14 cellular contexts compared by ENCODE assay signal in genomic region chr12:64656429-64656828, GRCh38. TPM values are rescaled to one million over a fixed set of nuclear protein-coding genes. Genes with fewer than 3 reads are reported as not detected.
DNase-seq lines count a peak whose midpoint lies in the region; ATAC-seq and TF ChIP-seq lines count a peak whose summit lies in the region.
"Had no signal": no experiment of that assay in that cellular context is flagged by ENCODE, and none has a peak within 500 bp of the region (broad histone marks: within the 10 kb centered on the region; RNA-seq: fewer than 3 reads in every experiment).

No MANE protein-coding gene starts in this region.

- no peak for TF ChIP-seq POLR2A in spleen (IDR thresholded peaks at IDR 0.05)

- no peak for ATAC-seq in psoas muscle
- ATAC-seq: SK-N-SH treated with all-trans-retinoic acid at 6 μM for 48 hours had no signal

- H3K27ac ChIP-seq in VCaP (peak overlapping the region; percentile 95), spleen (peak overlapping the region in 6 of 8 donors; percentile 5 to 74 (median 24)), psoas muscle (no peak overlapping the region)

- peaks cover 15 to 100% (median 75%) of the 10 kb centered on the region in 6 donors for H3K4me1 ChIP-seq in spleen
- peaks cover 7% of the 10 kb centered on the region for H3K4me1 ChIP-seq in psoas muscle

- 71 to 85% (median 81%) methylated on average over 1 of the region's 1 CpG for WGBS in spleen, 5 donors
- WGBS in psoas muscle, 3 donors = 77 to 86% (median 83%) methylated on average over 1 of the region's 1 CpG

- TF ChIP-seq CTCF in VCaP (conservative IDR thresholded peaks at IDR 0.05) = no peak
- TF ChIP-seq CTCF in fibroblast of villous mesenchyme (IDR thresholded peaks at IDR 0.05; ENCODE audit: insufficient read depth, low read depth, low read length) = no peak
- no peak for TF ChIP-seq CTCF in spleen (IDR thresholded peaks at IDR 0.05 in 8 of 11, conservative IDR thresholded peaks at IDR 0.05 in 3 of 11)
- no peak for TF ChIP-seq CTCF in psoas muscle (IDR thresholded peaks at IDR 0.05)

- intact Hi-C loops in spleen (cut with DNase I; ENCODE audit: low total_unique reads) (no loop called here), psoas muscle (cut with DNase I) (no loop called here)

- no peaks in the 10 kb centered on the region for H3K27me3 ChIP-seq in spleen (replicated peaks in 1 of 7)
- H3K27me3 ChIP-seq in psoas muscle (ENCODE audit: insufficient read depth in 3 of 3, low read length in 2 of 3) = no peaks in the 10 kb centered on the region

- H3K4me3 ChIP-seq in fibroblast of villous mesenchyme (ENCODE audit: low read depth, low read length) (no peak overlapping the region), spleen (no peak overlapping the region), psoas muscle (no peak overlapping the region)

- H3K9me3 ChIP-seq in spleen (no peaks in the 10 kb centered on the region), psoas muscle (no peaks in the 10 kb centered on the region)

- peak; percentile 16 for DNase-seq in HT-29 (ENCODE audit: low spot score)
- DNase-seq in fibroblast of villous mesenchyme (ENCODE audit: low read depth) = peak; percentile 77
- no peak for DNase-seq in spleen
- DNase-seq in DMS153 (lab: John Stamatoyannopoulos, UW) = no peak
- DNase-seq in NCI-H2196 treated with DMSO at 0.1 percent for 48 hours (lab: John Stamatoyannopoulos, UW; ENCODE audit: unreplicated experiment) = no peak
- no peak for DNase-seq in psoas muscle
- DNase-seq: activated CD4-positive, alpha-beta T cell treated with anti-CD3 and anti-CD28 coated beads for 4 hours; DMS79 treated with DMSO at 0.1 percent for 48 hours; H9; NCI-H1436; occipital lobe; stimulated activated CD4-positive, alpha-beta T cell treated with anti-CD3 and anti-CD28 coated beads, Interleukin-1b, Interleukin-23, amount 100 ng/mL, for 48 hours had no signal

- H3K36me3 ChIP-seq in spleen (peaks cover 0 to 16% (median 0%) of the 10 kb centered on the region in 6 donors), psoas muscle (ENCODE audit: insufficient read depth in 1 of 2, low read depth in 1 of 2) (no peaks in the 10 kb centered on the region)

RNA-seq across cellular contexts. Expression of gene RASSF3, which starts 46.1 kb away (rescaled TPM):
- total RNA-seq in HT-29 (2014; rRNA removed; shearing (Covaris generic)) = 41.2 and 41.9 TPM in 2 replicates
- 20.3 and 31.1 TPM in 2 replicates for total RNA-seq in fibroblast of villous mesenchyme
- total RNA-seq in spleen = 100 to 1,000 TPM in 3 of 7 donors, 10 to 100 TPM in 4; 69.1 to 120 (median 97.0) TPM
- polyA plus RNA-seq in spleen = 10 to 100 TPM; 31.0 to 51.5 (median 31.8) TPM
- 10 to 100 TPM in 3 of 4 donors, 1 to 10 TPM in 1; 7.0 to 30.6 (median 19.0) TPM for total RNA-seq in psoas muscle
- polyA plus RNA-seq in psoas muscle = 10 to 100 TPM in 1 of 3 donors, 1 to 10 TPM in 2; 4.9 to 18.5 (median 9.8) TPM

Comparison
In these comparisons a context has a peak if more than half of its experiments do, and no peak if none do; other contexts are left out.
1. DNase-seq: peak in HT-29 (single experiment) and fibroblast of villous mesenchyme (single experiment); none in spleen (single experiment), DMS153 (single experiment), NCI-H2196 treated with DMSO at 0.1 percent for 48 hours (single experiment) and psoas muscle (0 of 2).